In the genomic region with DNA sequence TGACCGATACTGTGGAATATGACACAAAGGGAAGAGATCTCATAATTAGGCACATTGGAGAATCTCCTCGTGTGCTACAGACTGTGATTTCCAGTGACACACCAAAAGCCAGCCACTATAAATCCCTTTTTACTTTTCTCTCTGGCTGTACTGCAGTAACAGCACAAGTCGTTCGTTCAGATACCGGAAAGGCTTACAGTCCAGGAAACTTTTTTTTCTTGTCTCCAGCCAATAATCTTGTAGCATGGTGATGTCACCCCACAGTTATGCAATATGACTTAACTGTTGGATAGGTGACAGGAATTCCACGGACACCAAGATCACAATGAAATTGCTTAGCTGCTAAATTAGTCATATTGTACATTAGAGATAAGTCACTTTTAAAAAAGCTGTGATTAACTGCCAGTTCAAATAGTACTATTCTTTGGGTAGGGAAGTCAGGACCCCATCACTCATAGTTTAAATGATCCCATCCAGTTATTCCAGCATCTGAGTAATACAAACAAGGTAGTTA, we compare ENCODE assay signal across 1 cellular context.
TF ChIP-seq lines count a peak whose summit lies in the region.

No MANE protein-coding gene starts in this region.

TF ChIP-seq in H1, 55 proteins besides CTCF, POLR2A, EP300 and RAD21 (continued from another document):
- 0 out of 2 replicates have a peak, but pooled peaks have one; percentile 19 for TF ChIP-seq TEAD4 (IDR thresholded peaks at IDR 0.05; ENCODE audit: low read depth, low read length)
